Comparison of ENCODE assay signal across 8 cellular contexts in genomic region chr9:79858509-79858908, GRCh38.
DNase-seq lines count a peak whose midpoint lies in the region; ATAC-seq and TF ChIP-seq lines count a peak whose summit lies in the region.

No MANE protein-coding gene starts in this region.

- no peak overlapping the region for H3K56ac ChIP-seq in IMR-90 (ENCODE audit: extremely low read depth, insufficient read depth, low read length)

- peak overlapping the region; percentile 25 for H3K4me3 Mint-ChIP-seq in activated CD8-positive, alpha-beta memory T cell treated with anti-CD3 and anti-CD28 coated beads, Interleukin-2, amount 10 ng/mL, durations not matched to agents 7 days and 5 days
- no peak overlapping the region for H3K4me3 Mint-ChIP-seq in stimulated activated effector memory CD8-positive, alpha-beta T cell treated with anti-CD3 and anti-CD28 coated beads, Interleukin-12 subunit alpha, Interleukin-12 subunit beta, amount 100 ng/mL, for 72 hours
- H3K4me3 Mint-ChIP-seq in chondrocyte (ENCODE audit: unreplicated experiment), result no peak overlapping the region

- H3K23ac ChIP-seq in IMR-90 (ENCODE audit: low read depth, low read length), result no peak overlapping the region

- peaks cover 4% of the 10 kb centered on the region for H3K36me3 Mint-ChIP-seq in activated CD8-positive, alpha-beta memory T cell treated with anti-CD3 and anti-CD28 coated beads, Interleukin-2, amount 10 ng/mL, durations not matched to agents 7 days and 5 days
- no peaks in the 10 kb centered on the region for H3K36me3 Mint-ChIP-seq in stimulated activated effector memory CD8-positive, alpha-beta T cell treated with anti-CD3 and anti-CD28 coated beads, Interleukin-12 subunit alpha, Interleukin-12 subunit beta, amount 100 ng/mL, for 72 hours
- H3K36me3 Mint-ChIP-seq in chondrocyte (ENCODE audit: low read depth), result no peaks in the 10 kb centered on the region

- TF ChIP-seq CTCF in IMR-90 (conservative IDR thresholded peaks at IDR 0.05; ENCODE audit: low read depth, low read length), result no peak
- no peak for TF ChIP-seq CTCF in cardiac fibroblast (IDR thresholded peaks at IDR 0.05; ENCODE audit: low read depth, low read length)
- no peak for TF ChIP-seq CTCF in chondrocyte (IDR thresholded peaks at IDR 0.05)

- TF ChIP-seq RAD21 in IMR-90 (IDR thresholded peaks at IDR 0.05; ENCODE audit: low read length), result no peak

- H3K4me2 ChIP-seq in IMR-90 (ENCODE audit: low read depth, low read length), result peak overlapping the region; percentile 78

- H3K36me3 ChIP-seq in IMR-90 (ENCODE audit: control insufficient read depth, insufficient read depth, low read length), result no peaks in the 10 kb centered on the region

- CTCF ChIA-PET in activated CD8-positive, alpha-beta memory T cell treated with anti-CD3 and anti-CD28 coated beads, Interleukin-2, amount 10 ng/mL, durations not matched to agents 7 days and 5 days (lab: Charles Lee), result no interaction called here
- CTCF ChIA-PET in IMR-90 (lab: Yijun Ruan, JAX), result no interaction called here

- intact Hi-C loops in IMR-90 (cut with micrococcal nuclease), result no loop called here

- no peak overlapping the region for H3K9ac ChIP-seq in IMR-90 (ENCODE audit: low read depth, low read length)

- H2AFZ ChIP-seq in IMR-90 (replicated peaks; ENCODE audit: low read length, poor library complexity), result peak overlapping the region; percentile 17

- no peak overlapping the region for H3K14ac ChIP-seq in IMR-90 (replicated peaks; ENCODE audit: low read depth, low read length)

- H3K18ac ChIP-seq in IMR-90 (ENCODE audit: low read depth, low read length), result no peak overlapping the region

- no peak for DNase-seq in activated CD8-positive, alpha-beta memory T cell treated with anti-CD3 and anti-CD28 coated beads, Interleukin-2, amount 10 ng/mL, durations not matched to agents 7 days and 5 days
- no peak for DNase-seq in activated CD8-positive, alpha-beta memory T cell treated with anti-CD3 and anti-CD28 coated beads, Interleukin-2, amount 50 U/mL, for 4 hours
- DNase-seq in IMR-90 (peak; percentile 17), cardiac fibroblast (ENCODE audit: low read depth in 2 of 2) (peak; percentile 13 to 55), chondrocyte (ENCODE audit: low spot score) (no peak), retina (no peak)
- DNase-seq in stimulated activated effector memory CD8-positive, alpha-beta T cell treated with anti-CD3 and anti-CD28 coated beads, Interleukin-12 subunit alpha, Interleukin-12 subunit beta, amount 100 ng/mL, for 72 hours (ENCODE audit: low spot score in 2 of 2), result no peak

- no peak overlapping the region for H2AK5ac ChIP-seq in IMR-90 (ENCODE audit: low read depth, low read length)

- H2BK20ac ChIP-seq in IMR-90 (ENCODE audit: low read depth, low read length), result no peak overlapping the region

- H4K91ac ChIP-seq in IMR-90 (ENCODE audit: insufficient read depth, low read depth, low read length), result no peak overlapping the region

- peak overlapping the region; percentile 20 for H3K27ac Mint-ChIP-seq in activated CD8-positive, alpha-beta memory T cell treated with anti-CD3 and anti-CD28 coated beads, Interleukin-2, amount 10 ng/mL, durations not matched to agents 7 days and 5 days
- peak overlapping the region; percentile 66 for H3K27ac Mint-ChIP-seq in stimulated activated effector memory CD8-positive, alpha-beta T cell treated with anti-CD3 and anti-CD28 coated beads, Interleukin-12 subunit alpha, Interleukin-12 subunit beta, amount 100 ng/mL, for 72 hours
- no peak overlapping the region for H3K27ac Mint-ChIP-seq in chondrocyte (ENCODE audit: unreplicated experiment)

- POLR2A ChIA-PET in IMR-90 (lab: Charles Lee; ENCODE audit: unreplicated experiment), result no interaction called here

- H3K9me3 Mint-ChIP-seq in activated CD8-positive, alpha-beta memory T cell treated with anti-CD3 and anti-CD28 coated beads, Interleukin-2, amount 10 ng/mL, durations not matched to agents 7 days and 5 days (ENCODE audit: low read depth), result peaks cover 5% of the 10 kb centered on the region
- H3K9me3 Mint-ChIP-seq in stimulated activated effector memory CD8-positive, alpha-beta T cell treated with anti-CD3 and anti-CD28 coated beads, Interleukin-12 subunit alpha, Interleukin-12 subunit beta, amount 100 ng/mL, for 72 hours, result peaks cover 6% of the 10 kb centered on the region
- peaks cover 6% of the 10 kb centered on the region for H3K9me3 Mint-ChIP-seq in chondrocyte (ENCODE audit: low read depth)

- no peaks in the 10 kb centered on the region for H4K20me1 ChIP-seq in IMR-90 (ENCODE audit: insufficient read depth, low read length)

- H3K4me1 Mint-ChIP-seq in activated CD8-positive, alpha-beta memory T cell treated with anti-CD3 and anti-CD28 coated beads, Interleukin-2, amount 10 ng/mL, durations not matched to agents 7 days and 5 days, result peaks cover 8% of the 10 kb centered on the region
- peaks cover 8% of the 10 kb centered on the region for H3K4me1 Mint-ChIP-seq in stimulated activated effector memory CD8-positive, alpha-beta T cell treated with anti-CD3 and anti-CD28 coated beads, Interleukin-12 subunit alpha, Interleukin-12 subunit beta, amount 100 ng/mL, for 72 hours
- H3K4me1 Mint-ChIP-seq in chondrocyte (ENCODE audit: low read depth), result no peaks in the 10 kb centered on the region

- H3K27ac ChIP-seq in IMR-90 (ENCODE audit: insufficient read depth, low read length), result no peak overlapping the region

- H2BK5ac ChIP-seq in IMR-90 (ENCODE audit: low read depth, low read length, poor library complexity, severe bottlenecking), result no peak overlapping the region

- no TSS peak for BruUV-seq in IMR-90 (replicated peaks; lab: Mats Ljungman, UMichigan)

- H4K8ac ChIP-seq in IMR-90 (ENCODE audit: low read depth in 2 of 2, low read length in 2 of 2), result no peak overlapping the region

- no peaks in the 10 kb centered on the region; the same call in 1 of the 2 replicates for H3K27me3 ChIP-seq in IMR-90 (ENCODE audit: control insufficient read depth, insufficient read depth, low read length)

- H4K5ac ChIP-seq in IMR-90 (ENCODE audit: low read depth, low read length), result no peak overlapping the region; the same call in 1 of the 2 replicates

- 83% methylated on average over 1 of the region's 3 CpGs; no CpG with 5 or more reads in 1 of the 2 experiments for WGBS in IMR-90 (ENCODE audit: extremely low coverage in 2 of 2, insufficient read length in 1 of 2), 2 experiments

- no peaks in the 10 kb centered on the region for H3K9me1 ChIP-seq in IMR-90 (ENCODE audit: insufficient read depth, low read length)

- ATAC-seq in activated CD8-positive, alpha-beta memory T cell treated with anti-CD3 and anti-CD28 coated beads, Interleukin-2, amount 10 ng/mL, durations not matched to agents 7 days and 5 days, result peak; percentile 74
- peak; percentile 56; the same call in 1 of the 2 replicates for ATAC-seq in IMR-90 (ENCODE audit: low read depth)
- ATAC-seq in stimulated activated effector memory CD8-positive, alpha-beta T cell treated with anti-CD3 and anti-CD28 coated beads, Interleukin-12 subunit alpha, Interleukin-12 subunit beta, amount 100 ng/mL, for 72 hours, result peak; percentile 76
- no peak for ATAC-seq in HG03280 (IDR thresholded peaks at IDR 0.05; ENCODE audit: unreplicated experiment)

- no peaks in the 10 kb centered on the region for H3K9me3 ChIP-seq in IMR-90 (ENCODE audit: control insufficient read depth, insufficient read depth, low read length)

- in situ Hi-C loops in IMR-90 (cut with MboI; ENCODE audit: low sequenced_read_pairs), result no loop called here

- H2BK120ac ChIP-seq in IMR-90 (ENCODE audit: low read depth, low read length), result no peak overlapping the region

- no peaks in the 10 kb centered on the region for H3K27me3 Mint-ChIP-seq in activated CD8-positive, alpha-beta memory T cell treated with anti-CD3 and anti-CD28 coated beads, Interleukin-2, amount 10 ng/mL, durations not matched to agents 7 days and 5 days
- no peaks in the 10 kb centered on the region for H3K27me3 Mint-ChIP-seq in chondrocyte (ENCODE audit: low read depth)

- dilution Hi-C loops in IMR-90 (cut with HindIII; ENCODE audit: low sequenced_read_pairs, unreplicated experiment), result no loop called here

- peak overlapping the region; percentile 37; the same call in 1 of the 2 replicates for H3K4me3 ChIP-seq in IMR-90 (ENCODE audit: insufficient read depth, low read depth, low read length)
- H3K4me3 ChIP-seq in cardiac fibroblast (replicated peaks in 1 of 2; ENCODE audit: low read depth in 2 of 2, low read length in 2 of 2), result no peak overlapping the region

- TF ChIP-seq POLR2A in IMR-90 (IDR thresholded peaks at IDR 0.05; ENCODE audit: low read depth, low read length), result no peak

- H2AK9ac ChIP-seq in IMR-90 (replicated peaks; ENCODE audit: low read depth, low read length, poor library complexity), result no peak overlapping the region

- no peaks in the 10 kb centered on the region for H3K4me1 ChIP-seq in IMR-90 (ENCODE audit: control insufficient read depth, insufficient read depth, low read length)

- H3K79me1 ChIP-seq in IMR-90 (ENCODE audit: low read depth in 1 of 2, low read length in 2 of 2), result no peaks in the 10 kb centered on the region

- H3K4ac ChIP-seq in IMR-90 (ENCODE audit: low read depth, low read length), result no peak overlapping the region

- H2BK15ac ChIP-seq in IMR-90 (ENCODE audit: low read depth, low read length), result no peak overlapping the region

TF ChIP-seq in IMR-90, 13 proteins besides CTCF, POLR2A, EP300 and RAD21 (continues in another document):
- TF ChIP-seq MXI1 (IDR thresholded peaks at IDR 0.05; ENCODE audit: borderline replicate concordance, low read depth, low read length), result no peak
- no peak for TF ChIP-seq MAZ (IDR thresholded peaks at IDR 0.05; ENCODE audit: borderline replicate concordance, low read depth, low read length)
- TF ChIP-seq CEBPB (IDR thresholded peaks at IDR 0.05; ENCODE audit: low read depth, low read length), result no peak
- no peak for TF ChIP-seq FOS (IDR thresholded peaks at IDR 0.05; ENCODE audit: low read depth, low read length)
- no peak for TF ChIP-seq BHLHE40 (IDR thresholded peaks at IDR 0.05; ENCODE audit: low read depth, low read length)
- TF ChIP-seq RCOR1 (IDR thresholded peaks at IDR 0.05; ENCODE audit: insufficient replicate concordance, low read length), result no peak
- TF ChIP-seq, protein P1, sequence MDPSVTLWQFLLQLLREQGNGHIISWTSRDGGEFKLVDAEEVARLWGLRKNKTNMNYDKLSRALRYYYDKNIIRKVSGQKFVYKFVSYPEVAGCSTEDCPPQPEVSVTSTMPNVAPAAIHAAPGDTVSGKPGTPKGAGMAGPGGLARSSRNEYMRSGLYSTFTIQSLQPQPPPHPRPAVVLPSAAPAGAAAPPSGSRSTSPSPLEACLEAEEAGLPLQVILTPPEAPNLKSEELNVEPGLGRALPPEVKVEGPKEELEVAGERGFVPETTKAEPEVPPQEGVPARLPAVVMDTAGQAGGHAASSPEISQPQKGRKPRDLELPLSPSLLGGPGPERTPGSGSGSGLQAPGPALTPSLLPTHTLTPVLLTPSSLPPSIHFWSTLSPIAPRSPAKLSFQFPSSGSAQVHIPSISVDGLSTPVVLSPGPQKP (IDR thresholded peaks at IDR 0.05; ENCODE audit: borderline replicate concordance, low read depth, low read length), result no peak
- no peak for TF ChIP-seq NFE2L2 (IDR thresholded peaks at IDR 0.05; ENCODE audit: low read depth, low read length)
- TF ChIP-seq MAFK (IDR thresholded peaks at IDR 0.05; ENCODE audit: low read depth, low read length), result no peak
- no peak for TF ChIP-seq SMC3 (IDR thresholded peaks at IDR 0.05; ENCODE audit: low read depth, low read length)
- no peak for TF ChIP-seq CHD1 (IDR thresholded peaks at IDR 0.05; ENCODE audit: low read depth, low read length)

Comparison
In these comparisons a context has a peak if more than half of its experiments do, and no peak if none do; other contexts are left out.
1. DNase-seq: peak in IMR-90 (single experiment) and cardiac fibroblast (2 of 2); none in activated CD8-positive, alpha-beta memory T cell treated with anti-CD3 and anti-CD28 coated beads, Interleukin-2, amount 10 ng/mL, durations not matched to agents 7 days and 5 days (single experiment), activated CD8-positive, alpha-beta memory T cell treated with anti-CD3 and anti-CD28 coated beads, Interleukin-2, amount 50 U/mL, for 4 hours (single experiment), stimulated activated effector memory CD8-positive, alpha-beta T cell treated with anti-CD3 and anti-CD28 coated beads, Interleukin-12 subunit alpha, Interleukin-12 subunit beta, amount 100 ng/mL, for 72 hours (0 of 2), chondrocyte (single experiment) and retina (single experiment).